ENCODE assay signal across 1 cellular context in genomic region chr22:38174626-38175025, GRCh38.
TF ChIP-seq lines count a peak whose summit lies in the region.

No MANE protein-coding gene starts in this region.

TF ChIP-seq in HepG2, 621 proteins besides CTCF, POLR2A, EP300 and RAD21:
- TF ChIP-seq ZNF563 (CRISPR knock-in tag; IDR thresholded peaks at IDR 0.05) (no peak), RFX5 (IDR thresholded peaks at IDR 0.05; ENCODE audit: low read depth, low read length) (no peak), ZBTB8A (CRISPR knock-in tag; IDR thresholded peaks at IDR 0.05; ENCODE audit: borderline replicate concordance, low read depth) (no peak), HNRNPUL1 (IDR thresholded peaks at IDR 0.05; ENCODE audit: low read depth, low read length) (no peak), RBFOX2 (IDR thresholded peaks at IDR 0.05; ENCODE audit: low read depth, low read length) (no peak), BRF2 (CRISPR knock-in tag; IDR thresholded peaks at IDR 0.05) (no peak), ZFP82 (CRISPR knock-in tag; IDR thresholded peaks at IDR 0.05; ENCODE audit: borderline replicate concordance) (no peak), ZFP36L1 (CRISPR knock-in tag; IDR thresholded peaks at IDR 0.05) (no peak), TFAP4 (IDR thresholded peaks at IDR 0.05; ENCODE audit: borderline replicate concordance, low read depth) (no peak), ZNF83 (CRISPR knock-in tag; IDR thresholded peaks at IDR 0.05; ENCODE audit: borderline replicate concordance) (no peak), ZNF747 (CRISPR knock-in tag; IDR thresholded peaks at IDR 0.05; ENCODE audit: borderline replicate concordance) (no peak), NCOA1 (CRISPR knock-in tag; IDR thresholded peaks at IDR 0.05) (no peak), ZNF703 (CRISPR knock-in tag; IDR thresholded peaks at IDR 0.05; ENCODE audit: borderline replicate concordance) (no peak), KDM5B (CRISPR knock-in tag; IDR thresholded peaks at IDR 0.05; ENCODE audit: borderline replicate concordance) (no peak), ZSCAN20 (CRISPR knock-in tag; IDR thresholded peaks at IDR 0.05; ENCODE audit: borderline replicate concordance) (no peak), NRL (CRISPR knock-in tag; IDR thresholded peaks at IDR 0.05; ENCODE audit: borderline replicate concordance) (no peak)
